Comparison of ENCODE assay signal across 26 cellular contexts in the genomic region with DNA sequence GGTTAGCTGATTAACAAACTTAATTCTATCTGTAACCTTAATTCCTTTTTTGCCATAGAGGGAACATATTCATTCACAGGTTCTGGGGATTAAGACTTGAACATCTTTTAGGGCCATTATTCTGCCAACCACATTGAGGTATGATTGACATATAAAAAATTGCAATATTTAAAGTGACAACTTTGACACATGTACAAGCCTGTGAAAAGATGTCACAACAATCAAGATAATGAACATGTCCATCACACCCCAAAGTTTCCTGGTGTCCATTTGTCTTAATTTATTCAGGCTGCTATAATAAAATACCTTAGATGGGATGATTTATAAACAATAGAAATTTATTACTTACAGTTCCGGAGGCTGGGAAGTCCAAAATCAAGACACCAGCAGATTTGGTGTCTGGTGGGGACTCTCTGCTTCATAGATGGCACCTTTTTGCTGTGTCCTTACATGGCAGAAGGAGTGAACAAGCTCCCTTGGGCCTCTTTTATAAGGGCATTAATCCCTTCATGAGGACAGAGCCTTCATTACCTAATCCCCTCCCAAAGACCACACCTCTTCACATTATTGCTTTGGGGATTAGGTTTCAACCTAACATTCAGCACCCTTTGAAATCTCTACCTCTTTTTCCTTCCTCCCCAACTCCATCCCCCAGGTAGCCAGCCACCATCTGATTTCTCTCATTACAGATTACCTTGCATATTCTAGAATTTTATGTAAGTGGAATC.
"Had no signal": no experiment of that assay in that cellular context is flagged by ENCODE, and none has a peak within 500 bp of the region (broad histone marks: within the 10 kb centered on the region; RNA-seq: fewer than 3 reads in every experiment).

No MANE protein-coding gene starts in this region.

- H3K4me2 ChIP-seq: hepatocyte had no signal

- H3K36me3 ChIP-seq: colonic mucosa, esophagus muscularis mucosa, gastroesophageal sphincter, heart left ventricle, left lung, sigmoid colon, tibial artery had no signal

- H3K9me3 ChIP-seq: colonic mucosa, esophagus muscularis mucosa, gastroesophageal sphincter, left lung, mucosa of descending colon, psoas muscle, sigmoid colon, testis, tibial artery had no signal

- FAIRE-seq: endothelial cell of umbilical vein had no signal

- H3K4me1 ChIP-seq: colonic mucosa, esophagus muscularis mucosa, gastroesophageal sphincter, heart left ventricle, left lung, psoas muscle, sigmoid colon, testis, tibial artery had no signal

- H3K27ac ChIP-seq: colonic mucosa, esophagus muscularis mucosa, foreskin keratinocyte, gastroesophageal sphincter, heart left ventricle, hepatocyte, left lung, psoas muscle, sigmoid colon, testis, tibial artery had no signal

- H3K4me3 ChIP-seq: colonic mucosa, esophagus muscularis mucosa, gastroesophageal sphincter, heart left ventricle, hepatocyte, left lung, mucosa of descending colon, psoas muscle, sigmoid colon, testis, tibial artery had no signal

- DNase-seq: colonic mucosa; dermis blood vessel endothelial cell; effector memory CD4-positive, alpha-beta T cell; foreskin keratinocyte; heart left ventricle; left cardiac atrium; left lung; mesenchymal stem cell; mucosa of descending colon; naive B cell; nucleus accumbens; psoas muscle; right cardiac atrium; sigmoid colon; stimulated activated CD4-positive, alpha-beta T cell treated with anti-CD3 and anti-CD28 coated beads, Interleukin-2, amount 100 ng/mL, for 24 hours; stimulated activated CD4-positive, alpha-beta T cell treated with anti-CD3 and anti-CD28 coated beads, Interleukin-4, amount 100 ng/mL, for 24 hours; stimulated activated naive CD8-positive, alpha-beta T cell treated with anti-CD3 and anti-CD28 coated beads, Interleukin-15, Interleukin-2, amounts not matched to agents 100 U/mL and 50 U/mL, for 24 hours; substantia nigra; testis; tibial artery had no signal

- H3K27me3 ChIP-seq: colonic mucosa, esophagus muscularis mucosa, foreskin keratinocyte, hepatocyte, left lung, sigmoid colon, testis had no signal

- H3K79me2 ChIP-seq: hepatocyte had no signal

- ATAC-seq: foreskin keratinocyte; gastroesophageal sphincter; heart left ventricle; left cardiac atrium; left lung; mucosa of descending colon; natural killer cell treated with Interleukin-12 subunit alpha and Interleukin-12 subunit beta and Interleukin-15 and Interleukin-18, amount 100 ng/mL, for 72 hours; psoas muscle; right cardiac atrium; stimulated activated effector memory CD8-positive, alpha-beta T cell treated with anti-CD3 and anti-CD28 coated beads, Interleukin-12 subunit alpha, Interleukin-12 subunit beta, amount 100 ng/mL, for 72 hours; stimulated activated naive CD8-positive, alpha-beta T cell treated with anti-CD3 and anti-CD28 coated beads, Interleukin-15, Interleukin-2, amounts not matched to agents 100 U/mL and 50 U/mL, for 24 hours had no signal

- H2AFZ ChIP-seq: hepatocyte had no signal
